26 cellular contexts compared by ENCODE assay signal in genomic region chr1:26349886-26350244, GRCh38. TPM values are rescaled to one million over a fixed set of nuclear protein-coding genes. Genes with fewer than 3 reads are reported as not detected.
DNase-seq lines count a peak whose midpoint lies in the region; ATAC-seq and TF ChIP-seq lines count a peak whose summit lies in the region.
"Had no signal": no experiment of that assay in that cellular context is flagged by ENCODE, and none has a peak within 500 bp of the region (broad histone marks: within the 10 kb centered on the region; RNA-seq: fewer than 3 reads in every experiment).

No MANE protein-coding gene starts in this region.

- H3K18ac ChIP-seq in H9 (ENCODE audit: insufficient read length, low read depth, low read length): no peak overlapping the region

- H2BK12ac ChIP-seq in H9 (ENCODE audit: insufficient read length, low read depth, low read length): no peak overlapping the region

- intact Hi-C loops in MCF 10A (cut with micrococcal nuclease): no loop called here

- H3K27ac Mint-ChIP-seq in H9 (peak overlapping the region in 1 of 3 experiments; percentile 59; a peak in 1 of 7 replicates), MCF 10A (ENCODE audit: low read depth, unreplicated experiment) (no peak overlapping the region)
- H3K27ac Mint-ChIP-seq: activated CD8-positive, alpha-beta T cell treated with anti-CD3 and anti-CD28 coated beads, Interleukin-2, amount 10 ng/mL, durations not matched to agents 7 days and 5 days; T-helper 17 cell had no signal

- no peak overlapping the region for H3K4me3 ChIP-seq in RWPE2 (ENCODE audit: severe bottlenecking)
- H3K4me3 ChIP-seq: BLaER1, SK-N-MC had no signal

- H3K36me3 Mint-ChIP-seq in H9 (ENCODE audit: insufficient read depth in 1 of 3, low read depth in 3 of 3) (no peaks in the 10 kb centered on the region; a peak in 1 of 7 replicates), MCF 10A (ENCODE audit: insufficient read depth, unreplicated experiment) (no peaks in the 10 kb centered on the region)

- no peak overlapping the region for H3K23ac ChIP-seq in H9 (ENCODE audit: insufficient read length, low read depth, low read length)

- H3K36me3 ChIP-seq in RWPE2 (ENCODE audit: low read depth): peaks cover 3% of the 10 kb centered on the region; the same call in 1 of the 2 replicates
- H3K36me3 ChIP-seq: BLaER1 had no signal

- H3K27ac ChIP-seq in H9 (ENCODE audit: insufficient read length, low read depth, low read length) (no peak overlapping the region), RWPE2 (ENCODE audit: poor library complexity, severe bottlenecking) (peak overlapping the region; percentile 85)
- H3K27ac ChIP-seq: BLaER1, SK-N-MC had no signal

- H3K9me3 ChIP-seq in H9 (ENCODE audit: control insufficient read depth, low read depth, low read length) (no peaks in the 10 kb centered on the region), RWPE2 (ENCODE audit: severe bottlenecking) (no peaks in the 10 kb centered on the region)
- H3K9me3 ChIP-seq: BLaER1 had no signal

- BruUV-seq in MCF 10A (replicated peaks; lab: Mats Ljungman, UMichigan): no TSS peak

- CTCF ChIA-PET in MCF 10A (lab: Yijun Ruan, JAX): interaction anchor here (0.6 to 1.4 kb wide), 3 partner anchors 14 to 175 kb away, joined by 4 to 5 read pairs (median 4); no protein-coding TSS in a partner anchor

- H3K27me3 ChIP-seq in H9 (ENCODE audit: insufficient read depth, low read length): no peaks in the 10 kb centered on the region
- no peaks in the 10 kb centered on the region for H3K27me3 ChIP-seq in RWPE2 (ENCODE audit: insufficient read depth, poor library complexity, severe bottlenecking)
- H3K27me3 ChIP-seq: BLaER1 had no signal

- H2AK5ac ChIP-seq in H9 (ENCODE audit: insufficient read length, low read length): no peak overlapping the region

- no peaks in the 10 kb centered on the region for H3K23me2 ChIP-seq in H9 (ENCODE audit: insufficient read length, low read depth, low read length, poor library complexity, severe bottlenecking)

- H3K4me1 ChIP-seq in H9 (ENCODE audit: insufficient read depth, low read length): peaks cover 3% of the 10 kb centered on the region; the same call in 1 of the 2 replicates
- H3K4me1 ChIP-seq in RWPE2 (ENCODE audit: insufficient read depth, poor library complexity, severe bottlenecking): peaks cover 51% of the 10 kb centered on the region
- H3K4me1 ChIP-seq: BLaER1 had no signal

- H4K8ac ChIP-seq in H9 (replicated peaks; ENCODE audit: insufficient read length, low read depth, low read length): no peak overlapping the region

- H2AFZ ChIP-seq in H9 (ENCODE audit: low read length): no peak overlapping the region

- no CpG with 5 or more reads among the region's 5 CpGs for WGBS in H9 (ENCODE audit: extremely low coverage, insufficient read length, low lambda C conversion rate)

- no peak overlapping the region for H2BK20ac ChIP-seq in H9 (ENCODE audit: low read depth, low read length, poor library complexity, severe bottlenecking)

- H3K27me3 Mint-ChIP-seq in H9 (ENCODE audit: low read depth) (no peaks in the 10 kb centered on the region), MCF 10A (ENCODE audit: insufficient read depth, unreplicated experiment) (no peaks in the 10 kb centered on the region)
- H3K27me3 Mint-ChIP-seq: central memory CD8-positive, alpha-beta T cell had no signal

- H3K4ac ChIP-seq in H9 (ENCODE audit: low read depth, low read length): no peak overlapping the region

- H3K79me1 ChIP-seq in H9 (ENCODE audit: insufficient read depth, low read depth, low read length, poor library complexity, severe bottlenecking): no peaks in the 10 kb centered on the region

- peaks cover 27 to 31% of the 10 kb centered on the region in 2 experiments for H3K4me1 Mint-ChIP-seq in H9
- peaks cover 26% of the 10 kb centered on the region for H3K4me1 Mint-ChIP-seq in MCF 10A (ENCODE audit: insufficient read depth, unreplicated experiment)

- DNase-seq in H9 (peak; percentile 26), RWPE2 (ENCODE audit: low spot score) (no peak), left kidney (ENCODE audit: low read depth, low spot score) (peak; percentile 42), MCF 10A (ENCODE audit: unreplicated experiment) (no peak), AG08396 (ENCODE audit: low spot score) (no peak)
- DNase-seq in stimulated activated CD4-positive, alpha-beta T cell treated with anti-CD3 and anti-CD28 coated beads, Interleukin-12 subunit alpha, Interleukin-12 subunit beta, amount 100 ng/mL, for 4 hours: no peak
- DNase-seq: activated CD8-positive, alpha-beta T cell treated with anti-CD3 and anti-CD28 coated beads, Interleukin-2, amount 10 ng/mL, durations not matched to agents 7 days and 5 days; activated gamma-delta T cell; activated T-cell treated with anti-CD3 and anti-CD28 coated beads for 4 hours; DMS79; GF-D8; Kasumi-1; NCI-H1694 treated with DMSO at 0.1 percent for 48 hours; NCI-H2171 treated with DMSO at 0.1 percent for 48 hours; NCI-H524 treated with DMSO at 0.1 percent for 48 hours; nucleus accumbens; stimulated activated CD4-positive, alpha-beta T cell treated with anti-CD3 and anti-CD28 coated beads, Interleukin-1b, Interleukin-23, amount 100 ng/mL, for 48 hours; T-helper 17 cell had no signal

- no peak overlapping the region for H4K5ac ChIP-seq in H9 (ENCODE audit: insufficient read length, low read depth, low read length)

- no peak overlapping the region for H2BK15ac ChIP-seq in H9 (ENCODE audit: low read depth, low read length)

- no peaks in the 10 kb centered on the region for H4K20me1 ChIP-seq in H9 (ENCODE audit: control insufficient read depth, insufficient read depth, insufficient read length)
- H4K20me1 ChIP-seq: BLaER1 had no signal

- H3K9me3 Mint-ChIP-seq in H9 (no peaks in the 10 kb centered on the region), MCF 10A (ENCODE audit: unreplicated experiment) (no peaks in the 10 kb centered on the region)
- H3K9me3 Mint-ChIP-seq: central memory CD8-positive, alpha-beta T cell had no signal

- H2BK5ac ChIP-seq in H9 (ENCODE audit: insufficient read length, low read length): no peak overlapping the region

- H3K4me2 ChIP-seq in H9 (ENCODE audit: insufficient read depth, insufficient read length, low read length): no peak overlapping the region
- H3K4me2 ChIP-seq: BLaER1 had no signal

- H4K91ac ChIP-seq in H9 (ENCODE audit: insufficient read length, low read depth, low read length): no peak overlapping the region

- H2BK120ac ChIP-seq in H9 (ENCODE audit: low read depth, low read length, poor library complexity, severe bottlenecking): no peak overlapping the region

- H3K79me2 ChIP-seq in H9 (ENCODE audit: insufficient read depth, low read length): no peaks in the 10 kb centered on the region

- no peak overlapping the region for H3T11ph ChIP-seq in H9 (ENCODE audit: low read length)

- no peak overlapping the region for H3K56ac ChIP-seq in H9 (ENCODE audit: insufficient read length, low read depth, low read length)

- no peak overlapping the region for H3K9ac ChIP-seq in H9 (ENCODE audit: extremely low read depth, insufficient read length, low read length)
- H3K9ac ChIP-seq: BLaER1 had no signal

- no peak overlapping the region for H3K4me3 Mint-ChIP-seq in H9
- H3K4me3 Mint-ChIP-seq in MCF 10A (ENCODE audit: unreplicated experiment): no peak overlapping the region
- H3K4me3 Mint-ChIP-seq: activated CD8-positive, alpha-beta T cell treated with anti-CD3 and anti-CD28 coated beads, Interleukin-2, amount 10 ng/mL, durations not matched to agents 7 days and 5 days; central memory CD8-positive, alpha-beta T cell; T-helper 17 cell had no signal

- H3K14ac ChIP-seq in H9 (ENCODE audit: insufficient read depth, low read length): no peak overlapping the region

- POLR2A ChIA-PET in MCF 10A (lab: Yijun Ruan, JAX): interaction anchor here (0.5 to 1.9 kb wide), 3 partner anchors 13 to 151 kb away, joined by 3 to 6 read pairs (median 3); partner anchors contain the start of gene SH3BGRL3

- no peak for ATAC-seq in RWPE2 (ENCODE audit: low read depth)
- ATAC-seq: activated CD8-positive, alpha-beta T cell treated with anti-CD3 and anti-CD28 coated beads, Interleukin-2, amount 10 ng/mL, durations not matched to agents 7 days and 5 days; T-helper 17 cell had no signal

- TF ChIP-seq CTCF in H9 (conservative IDR thresholded peaks at IDR 0.05) (no peak), RWPE2 (IDR thresholded peaks at IDR 0.05; ENCODE audit: poor library complexity, severe bottlenecking) (no peak), MCF 10A (IDR thresholded peaks at IDR 0.05; ENCODE audit: unreplicated experiment) (no peak)

RNA-seq across cellular contexts. Expression of gene CRYBG2, which starts 4.1 kb away (rescaled TPM):
- 11.8 and 12.8 TPM in 2 replicates for total RNA-seq in H9 (2021)
- 8.6 and 14.2 TPM in 2 replicates for total RNA-seq in MCF 10A (2022)
- total RNA-seq: RPMI7951, skeletal muscle tissue had no signal

RNA-seq across cellular contexts. Expression of gene ZNF683, which starts 22.7 kb away (rescaled TPM):
- total RNA-seq in H9 (2021): not detected in 2 replicates
- total RNA-seq in MCF 10A (2022): not detected in 2 replicates
- total RNA-seq: dermis microvascular lymphatic vessel endothelial cell, HT-29, RPMI7951, skeletal muscle tissue, T-helper 17 cell, urinary bladder had no signal

RNA-seq across cellular contexts. Expression of gene CD52, which starts 32.1 kb away (rescaled TPM):
- total RNA-seq in H9 (2021) (3.8 and 4.1 TPM in 2 replicates), MCF 10A (2022) (not detected in 2 replicates)
- total RNA-seq: dermis microvascular lymphatic vessel endothelial cell, RPMI7951, skeletal muscle tissue had no signal

RNA-seq across cellular contexts. Expression of gene UBXN11, which starts 43.4 kb away (rescaled TPM):
- total RNA-seq in H9 (2021) (13.1 and 13.7 TPM in 2 replicates), MCF 10A (2022) (17.7 and 20.3 TPM in 2 replicates)

Comparison
In these comparisons a context has a peak if more than half of its experiments do, and no peak if none do; other contexts are left out.
1. DNase-seq: peak in H9 (single experiment) and left kidney (single experiment); none in RWPE2 (single experiment), stimulated activated CD4-positive, alpha-beta T cell treated with anti-CD3 and anti-CD28 coated beads, Interleukin-12 subunit alpha, Interleukin-12 subunit beta, amount 100 ng/mL, for 4 hours (single experiment), MCF 10A (single experiment) and AG08396 (single experiment).